16 cellular contexts compared by ENCODE assay signal in genomic region chr4:118755438-118756226, GRCh38.
A peak's percentile ranks its signal among the peaks of the same experiment; 100 is the strongest.
DNase-seq lines count a peak whose midpoint lies in the region; ATAC-seq and TF ChIP-seq lines count a peak whose summit lies in the region.
"Had no signal": no experiment of that assay in that cellular context is flagged by ENCODE, and none has a peak within 500 bp of the region (broad histone marks: within the 10 kb centered on the region; RNA-seq: fewer than 3 reads in every experiment).

No MANE protein-coding gene starts in this region.

- peaks cover 6% of the 10 kb centered on the region for H3K36me3 ChIP-seq in mammary epithelial cell (ENCODE audit: insufficient read depth, low read length)
- peaks cover 0 to 11% (median 5%) of the 10 kb centered on the region in 4 donors for H3K36me3 ChIP-seq in sigmoid colon
- peaks cover 0 to 9% of the 10 kb centered on the region in 2 donors for H3K36me3 ChIP-seq in vagina
- H3K36me3 ChIP-seq in upper lobe of left lung = peaks cover 4 to 48% (median 19%) of the 10 kb centered on the region in 4 donors

- BruUV-seq in MCF 10A (replicated peaks; lab: Mats Ljungman, UMichigan) (no TSS peak), mammary epithelial cell (replicated peaks; lab: Mats Ljungman, UMichigan) (no TSS peak)

- DNase-seq in MCF 10A (ENCODE audit: unreplicated experiment) = no peak
- no peak for DNase-seq in mammary epithelial cell
- DNase-seq in right cardiac atrium = no peak
- no peak for DNase-seq in sigmoid colon
- DNase-seq in vagina (ENCODE audit: extremely low spot score in 2 of 2) = no peak
- no peak for DNase-seq in activated naive CD8-positive, alpha-beta T cell treated with anti-CD3 and anti-CD28 coated beads, Interleukin-2, amount 50 U/mL, for 24 hours
- DNase-seq in C1 segment of cervical spinal cord (lab: John Stamatoyannopoulos, UW) = no peak
- no peak for DNase-seq in upper lobe of left lung
- DNase-seq: activated CD4-positive, alpha-beta memory T cell treated with anti-CD3 and anti-CD28 coated beads, Interleukin-2, amount 10 ng/mL, durations not matched to agents 7 days and 5 days; CD4-positive, alpha-beta memory T cell; cerebellar nuclear complex; DND-41; Kasumi-1; NCI-H1417 treated with DMSO at 0.1 percent for 48 hours; SJCRH30 had no signal

- no peak overlapping the region for H3K4me2 ChIP-seq in mammary epithelial cell (ENCODE audit: insufficient read depth, low read depth, low read length)
- H3K4me2 ChIP-seq: A549 had no signal

- H3K9me3 Mint-ChIP-seq in MCF 10A (ENCODE audit: unreplicated experiment) = no peaks in the 10 kb centered on the region
- H3K9me3 Mint-ChIP-seq in activated naive CD8-positive, alpha-beta T cell treated with anti-CD3 and anti-CD28 coated beads, Interleukin-2, amount 50 U/mL, for 24 hours = no peaks in the 10 kb centered on the region
- H3K9me3 Mint-ChIP-seq: activated CD4-positive, alpha-beta memory T cell treated with anti-CD3 and anti-CD28 coated beads, Interleukin-2, amount 10 ng/mL, durations not matched to agents 7 days and 5 days; CD4-positive, alpha-beta memory T cell had no signal

- H2AFZ ChIP-seq in mammary epithelial cell (ENCODE audit: low read depth, low read length) = no peak overlapping the region

- peak; percentile 65 to 74 for ATAC-seq in right cardiac atrium
- ATAC-seq in activated naive CD8-positive, alpha-beta T cell treated with anti-CD3 and anti-CD28 coated beads, Interleukin-2, amount 50 U/mL, for 24 hours = no peak
- no peak for ATAC-seq in upper lobe of left lung (ENCODE audit: low FRiP score in 2 of 2)
- ATAC-seq: A549 had no signal

- POLR2A ChIA-PET in MCF 10A (lab: Yijun Ruan, JAX) = interaction anchor here (0.7 to 1.8 kb wide), 4 partner anchors 9 to 81 kb away, joined by 3 to 4 read pairs (median 3); no protein-coding TSS in a partner anchor

- H3K9ac ChIP-seq in mammary epithelial cell (ENCODE audit: insufficient read depth, low read length) = no peak overlapping the region

- TF ChIP-seq CTCF in MCF 10A (IDR thresholded peaks at IDR 0.05; ENCODE audit: unreplicated experiment) (no peak), mammary epithelial cell (conservative IDR thresholded peaks at IDR 0.05 in 1 of 2, IDR thresholded peaks at IDR 0.05 in 1 of 2; ENCODE audit: extremely low read depth in 1 of 2, insufficient read depth in 1 of 2, low read depth in 1 of 2, low read length in 2 of 2) (no peak), sigmoid colon (IDR thresholded peaks at IDR 0.05) (no peak), vagina (IDR thresholded peaks at IDR 0.05) (no peak), upper lobe of left lung (IDR thresholded peaks at IDR 0.05) (no peak)

- in situ Hi-C loops in mammary epithelial cell (cut with MboI; ENCODE audit: low sequenced_read_pairs in 2 of 2) = no loop called here

- H3K9me3 ChIP-seq in mammary epithelial cell (replicated peaks; ENCODE audit: insufficient read depth, low read length) = no peaks in the 10 kb centered on the region
- H3K9me3 ChIP-seq in right cardiac atrium (ENCODE audit: control insufficient read depth, low read length) = no peaks in the 10 kb centered on the region
- H3K9me3 ChIP-seq in sigmoid colon = no peaks in the 10 kb centered on the region
- H3K9me3 ChIP-seq in vagina = no peaks in the 10 kb centered on the region
- no peaks in the 10 kb centered on the region for H3K9me3 ChIP-seq in upper lobe of left lung
- H3K9me3 ChIP-seq: A549, SJCRH30 had no signal

- H3K27ac Mint-ChIP-seq in MCF 10A (ENCODE audit: low read depth, unreplicated experiment) = peak overlapping the region; percentile 64
- no peak overlapping the region for H3K27ac Mint-ChIP-seq in activated naive CD8-positive, alpha-beta T cell treated with anti-CD3 and anti-CD28 coated beads, Interleukin-2, amount 50 U/mL, for 24 hours
- H3K27ac Mint-ChIP-seq: activated CD4-positive, alpha-beta memory T cell treated with anti-CD3 and anti-CD28 coated beads, Interleukin-2, amount 10 ng/mL, durations not matched to agents 7 days and 5 days had no signal

- H3K4me3 ChIP-seq in mammary epithelial cell (replicated peaks in 1 of 3; ENCODE audit: insufficient read depth in 1 of 3, low read depth in 2 of 3, low read length in 3 of 3) = no peak overlapping the region
- no peak overlapping the region for H3K4me3 ChIP-seq in right cardiac atrium (ENCODE audit: low read length)
- no peak overlapping the region for H3K4me3 ChIP-seq in sigmoid colon
- H3K4me3 ChIP-seq in vagina = no peak overlapping the region
- H3K4me3 ChIP-seq in upper lobe of left lung = no peak overlapping the region
- H3K4me3 ChIP-seq: A549, SJCRH30 had no signal

- TF ChIP-seq POLR2A in sigmoid colon (IDR thresholded peaks at IDR 0.05) (no peak), vagina (IDR thresholded peaks at IDR 0.05) (no peak), upper lobe of left lung (IDR thresholded peaks at IDR 0.05) (no peak)

- H3K27me3 ChIP-seq in mammary epithelial cell (ENCODE audit: insufficient read depth, low read length) (no peaks in the 10 kb centered on the region), right cardiac atrium (ENCODE audit: control insufficient read depth, insufficient read depth) (no peaks in the 10 kb centered on the region), sigmoid colon (no peaks in the 10 kb centered on the region), vagina (no peaks in the 10 kb centered on the region), upper lobe of left lung (no peaks in the 10 kb centered on the region)
- H3K27me3 ChIP-seq: SJCRH30 had no signal

- H3K4me1 ChIP-seq in mammary epithelial cell (ENCODE audit: insufficient read depth, low read length) (no peaks in the 10 kb centered on the region), right cardiac atrium (ENCODE audit: control insufficient read depth, insufficient read depth, low read length) (peaks cover 6% of the 10 kb centered on the region), sigmoid colon (peaks cover 0 to 99% (median 85%) of the 10 kb centered on the region in 4 donors), vagina (peaks cover 87% of the 10 kb centered on the region), upper lobe of left lung (no peaks in the 10 kb centered on the region)
- H3K4me1 ChIP-seq: A549 had no signal

- 98% methylated on average over 2 of the region's 2 CpGs for WGBS in mammary epithelial cell (ENCODE audit: low coverage, missing lambda C conversion rate)
- 54% methylated on average over 2 of the region's 2 CpGs for WGBS in right cardiac atrium
- WGBS in sigmoid colon, 2 donors = 81 to 82% methylated on average over 2 of the region's 2 CpGs
- 74 to 80% methylated on average over 2 of the region's 2 CpGs for WGBS in upper lobe of left lung, 2 donors

- intact Hi-C loops in MCF 10A (cut with micrococcal nuclease) = no loop called here
- intact Hi-C loops in mammary epithelial cell (cut with micrococcal nuclease) = no loop called here
- intact Hi-C loops in right cardiac atrium (cut with DNase I) = no loop called here
- intact Hi-C loops in sigmoid colon (cut with DNase I) = no loop called here
- intact Hi-C loops in vagina (cut with DNase I) = no loop called here

- no peaks in the 10 kb centered on the region for H3K27me3 Mint-ChIP-seq in MCF 10A (ENCODE audit: insufficient read depth, unreplicated experiment)
- no peaks in the 10 kb centered on the region for H3K27me3 Mint-ChIP-seq in activated naive CD8-positive, alpha-beta T cell treated with anti-CD3 and anti-CD28 coated beads, Interleukin-2, amount 50 U/mL, for 24 hours
- H3K27me3 Mint-ChIP-seq: activated CD4-positive, alpha-beta memory T cell treated with anti-CD3 and anti-CD28 coated beads, Interleukin-2, amount 10 ng/mL, durations not matched to agents 7 days and 5 days; CD4-positive, alpha-beta memory T cell had no signal

- CTCF ChIA-PET in MCF 10A (lab: Yijun Ruan, JAX) = interaction anchor here (0.5 to 4.5 kb wide), 7 partner anchors 9 to 213 kb away, joined by 3 to 20 read pairs (median 4); no protein-coding TSS in a partner anchor
- CTCF ChIA-PET in mammary epithelial cell (lab: Charles Lee; ENCODE audit: low non-redundant PET) = no interaction called here

- peaks cover 43% of the 10 kb centered on the region for H3K36me3 Mint-ChIP-seq in MCF 10A (ENCODE audit: insufficient read depth, unreplicated experiment)
- peaks cover 18% of the 10 kb centered on the region for H3K36me3 Mint-ChIP-seq in activated naive CD8-positive, alpha-beta T cell treated with anti-CD3 and anti-CD28 coated beads, Interleukin-2, amount 50 U/mL, for 24 hours (ENCODE audit: low read depth)

- no peak overlapping the region for H3K27ac ChIP-seq in mammary epithelial cell (ENCODE audit: insufficient read depth, low read depth, low read length)
- no peak overlapping the region for H3K27ac ChIP-seq in right cardiac atrium (ENCODE audit: low read length)
- peak overlapping the region; percentile 83 to 88 (median 85) for H3K27ac ChIP-seq in sigmoid colon
- H3K27ac ChIP-seq in vagina = peak overlapping the region; percentile 89
- no peak overlapping the region for H3K27ac ChIP-seq in upper lobe of left lung
- H3K27ac ChIP-seq: A549, SJCRH30 had no signal

- TF ChIP-seq EP300 in sigmoid colon (IDR thresholded peaks at IDR 0.05) (no peak), upper lobe of left lung (IDR thresholded peaks at IDR 0.05) (no peak)

- dilution Hi-C loops in mammary epithelial cell (cut with HindIII; ENCODE audit: low sequenced_read_pairs) = no loop called here

- no peak overlapping the region for H3K4me3 Mint-ChIP-seq in MCF 10A (ENCODE audit: unreplicated experiment)
- no peak overlapping the region for H3K4me3 Mint-ChIP-seq in activated naive CD8-positive, alpha-beta T cell treated with anti-CD3 and anti-CD28 coated beads, Interleukin-2, amount 50 U/mL, for 24 hours
- H3K4me3 Mint-ChIP-seq: activated CD4-positive, alpha-beta memory T cell treated with anti-CD3 and anti-CD28 coated beads, Interleukin-2, amount 10 ng/mL, durations not matched to agents 7 days and 5 days; CD4-positive, alpha-beta memory T cell had no signal

- no peaks in the 10 kb centered on the region for H4K20me1 ChIP-seq in mammary epithelial cell (ENCODE audit: insufficient read depth, low read length)

- peaks cover 11% of the 10 kb centered on the region for H3K4me1 Mint-ChIP-seq in MCF 10A (ENCODE audit: insufficient read depth, unreplicated experiment)
- H3K4me1 Mint-ChIP-seq in activated naive CD8-positive, alpha-beta T cell treated with anti-CD3 and anti-CD28 coated beads, Interleukin-2, amount 50 U/mL, for 24 hours = peaks cover 4% of the 10 kb centered on the region

- no peaks in the 10 kb centered on the region for H3K79me2 ChIP-seq in mammary epithelial cell (ENCODE audit: insufficient read depth, low read length)

Comparison
In these comparisons a context has a peak if more than half of its experiments do, and no peak if none do; other contexts are left out.
1. H3K27ac ChIP-seq: peak in sigmoid colon (4 of 4) and vagina (single experiment); none in mammary epithelial cell (single experiment), right cardiac atrium (single experiment) and upper lobe of left lung (0 of 4).
2. ATAC-seq: peak in right cardiac atrium (2 of 2); none in activated naive CD8-positive, alpha-beta T cell treated with anti-CD3 and anti-CD28 coated beads, Interleukin-2, amount 50 U/mL, for 24 hours (single experiment) and upper lobe of left lung (0 of 2).